ENCODE assay signal across 2 cellular contexts in the genomic region with DNA sequence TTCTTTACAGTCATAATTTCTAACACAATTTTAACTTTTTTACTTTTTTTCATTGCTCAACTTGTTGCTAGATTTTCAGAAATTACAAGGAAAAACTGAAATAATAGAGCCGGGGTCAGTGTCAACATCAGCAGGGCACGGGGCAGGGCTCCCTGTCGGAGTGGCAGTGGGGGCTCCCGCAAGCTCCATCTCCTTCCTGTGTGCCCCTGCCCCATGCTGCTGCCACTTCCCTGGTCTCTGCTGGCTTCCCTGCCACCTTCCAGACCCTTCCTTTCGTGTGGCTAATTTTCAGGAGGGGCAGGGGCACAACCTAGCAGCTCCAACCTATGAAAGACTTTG.
TF ChIP-seq lines count a peak whose summit lies in the region.

No MANE protein-coding gene starts in this region.

TF ChIP-seq in HCT116, 20 proteins besides CTCF, POLR2A, EP300 and RAD21 (continued from another document):
- TF ChIP-seq, protein P1, sequence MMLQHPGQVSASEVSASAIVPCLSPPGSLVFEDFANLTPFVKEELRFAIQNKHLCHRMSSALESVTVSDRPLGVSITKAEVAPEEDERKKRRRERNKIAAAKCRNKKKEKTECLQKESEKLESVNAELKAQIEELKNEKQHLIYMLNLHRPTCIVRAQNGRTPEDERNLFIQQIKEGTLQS (IDR thresholded peaks at IDR 0.05), result no peak
- TF ChIP-seq EZH2phosphoT487 (IDR thresholded peaks at IDR 0.05; ENCODE audit: borderline replicate concordance), result no peak
- TF ChIP-seq, protein P2, sequence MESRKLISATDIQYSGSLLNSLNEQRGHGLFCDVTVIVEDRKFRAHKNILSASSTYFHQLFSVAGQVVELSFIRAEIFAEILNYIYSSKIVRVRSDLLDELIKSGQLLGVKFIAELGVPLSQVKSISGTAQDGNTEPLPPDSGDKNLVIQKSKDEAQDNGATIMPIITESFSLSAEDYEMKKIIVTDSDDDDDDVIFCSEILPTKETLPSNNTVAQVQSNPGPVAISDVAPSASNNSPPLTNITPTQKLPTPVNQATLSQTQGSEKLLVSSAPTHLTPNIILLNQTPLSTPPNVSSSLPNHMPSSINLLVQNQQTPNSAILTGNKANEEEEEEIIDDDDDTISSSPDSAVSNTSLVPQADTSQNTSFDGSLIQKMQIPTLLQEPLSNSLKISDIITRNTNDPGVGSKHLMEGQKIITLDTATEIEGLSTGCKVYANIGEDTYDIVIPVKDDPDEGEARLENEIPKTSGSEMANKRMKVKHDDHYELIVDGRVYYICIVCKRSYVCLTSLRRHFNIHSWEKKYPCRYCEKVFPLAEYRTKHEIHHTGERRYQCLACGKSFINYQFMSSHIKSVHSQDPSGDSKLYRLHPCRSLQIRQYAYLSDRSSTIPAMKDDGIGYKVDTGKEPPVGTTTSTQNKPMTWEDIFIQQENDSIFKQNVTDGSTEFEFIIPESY (IDR thresholded peaks at IDR 0.05; ENCODE audit: extremely low read depth, insufficient replicate concordance, low read length), result no peak
- no peak for TF ChIP-seq SIN3A (IDR thresholded peaks at IDR 0.05; ENCODE audit: low read depth)
- no peak for TF ChIP-seq SP1 (IDR thresholded peaks at IDR 0.05; ENCODE audit: low read depth)
- no peak for TF ChIP-seq ELF1 (IDR thresholded peaks at IDR 0.05; ENCODE audit: borderline replicate concordance, low read depth)
- no peak for TF ChIP-seq ZNF274 (IDR thresholded peaks at IDR 0.05; ENCODE audit: low read depth, low read length)
- TF ChIP-seq CEBPB (IDR thresholded peaks at IDR 0.05; ENCODE audit: low read depth), result no peak
- TF ChIP-seq SRF (IDR thresholded peaks at IDR 0.05; ENCODE audit: low read depth), result no peak
TF ChIP-seq in HCT116: peak in this region for 0.

TF ChIP-seq in WTC11, 78 proteins besides CTCF, POLR2A, EP300 and RAD21 (continued from another document):
- TF ChIP-seq, protein P3, sequence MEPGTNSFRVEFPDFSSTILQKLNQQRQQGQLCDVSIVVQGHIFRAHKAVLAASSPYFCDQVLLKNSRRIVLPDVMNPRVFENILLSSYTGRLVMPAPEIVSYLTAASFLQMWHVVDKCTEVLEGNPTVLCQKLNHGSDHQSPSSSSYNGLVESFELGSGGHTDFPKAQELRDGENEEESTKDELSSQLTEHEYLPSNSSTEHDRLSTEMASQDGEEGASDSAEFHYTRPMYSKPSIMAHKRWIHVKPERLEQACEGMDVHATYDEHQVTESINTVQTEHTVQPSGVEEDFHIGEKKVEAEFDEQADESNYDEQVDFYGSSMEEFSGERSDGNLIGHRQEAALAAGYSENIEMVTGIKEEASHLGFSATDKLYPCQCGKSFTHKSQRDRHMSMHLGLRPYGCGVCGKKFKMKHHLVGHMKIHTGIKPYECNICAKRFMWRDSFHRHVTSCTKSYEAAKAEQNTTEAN (CRISPR knock-in tag; IDR thresholded peaks at IDR 0.05), result no peak
- TF ChIP-seq TEAD1 (CRISPR knock-in tag; IDR thresholded peaks at IDR 0.05), result no peak
- TF ChIP-seq, protein P4, sequence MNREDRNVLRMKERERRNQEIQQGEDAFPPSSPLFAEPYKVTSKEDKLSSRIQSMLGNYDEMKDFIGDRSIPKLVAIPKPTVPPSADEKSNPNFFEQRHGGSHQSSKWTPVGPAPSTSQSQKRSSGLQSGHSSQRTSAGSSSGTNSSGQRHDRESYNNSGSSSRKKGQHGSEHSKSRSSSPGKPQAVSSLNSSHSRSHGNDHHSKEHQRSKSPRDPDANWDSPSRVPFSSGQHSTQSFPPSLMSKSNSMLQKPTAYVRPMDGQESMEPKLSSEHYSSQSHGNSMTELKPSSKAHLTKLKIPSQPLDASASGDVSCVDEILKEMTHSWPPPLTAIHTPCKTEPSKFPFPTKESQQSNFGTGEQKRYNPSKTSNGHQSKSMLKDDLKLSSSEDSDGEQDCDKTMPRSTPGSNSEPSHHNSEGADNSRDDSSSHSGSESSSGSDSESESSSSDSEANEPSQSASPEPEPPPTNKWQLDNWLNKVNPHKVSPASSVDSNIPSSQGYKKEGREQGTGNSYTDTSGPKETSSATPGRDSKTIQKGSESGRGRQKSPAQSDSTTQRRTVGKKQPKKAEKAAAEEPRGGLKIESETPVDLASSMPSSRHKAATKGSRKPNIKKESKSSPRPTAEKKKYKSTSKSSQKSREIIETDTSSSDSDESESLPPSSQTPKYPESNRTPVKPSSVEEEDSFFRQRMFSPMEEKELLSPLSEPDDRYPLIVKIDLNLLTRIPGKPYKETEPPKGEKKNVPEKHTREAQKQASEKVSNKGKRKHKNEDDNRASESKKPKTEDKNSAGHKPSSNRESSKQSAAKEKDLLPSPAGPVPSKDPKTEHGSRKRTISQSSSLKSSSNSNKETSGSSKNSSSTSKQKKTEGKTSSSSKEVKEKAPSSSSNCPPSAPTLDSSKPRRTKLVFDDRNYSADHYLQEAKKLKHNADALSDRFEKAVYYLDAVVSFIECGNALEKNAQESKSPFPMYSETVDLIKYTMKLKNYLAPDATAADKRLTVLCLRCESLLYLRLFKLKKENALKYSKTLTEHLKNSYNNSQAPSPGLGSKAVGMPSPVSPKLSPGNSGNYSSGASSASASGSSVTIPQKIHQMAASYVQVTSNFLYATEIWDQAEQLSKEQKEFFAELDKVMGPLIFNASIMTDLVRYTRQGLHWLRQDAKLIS (CRISPR knock-in tag; IDR thresholded peaks at IDR 0.05; ENCODE audit: borderline replicate concordance), result no peak
